8 cellular contexts compared by ENCODE assay signal in the genomic region with DNA sequence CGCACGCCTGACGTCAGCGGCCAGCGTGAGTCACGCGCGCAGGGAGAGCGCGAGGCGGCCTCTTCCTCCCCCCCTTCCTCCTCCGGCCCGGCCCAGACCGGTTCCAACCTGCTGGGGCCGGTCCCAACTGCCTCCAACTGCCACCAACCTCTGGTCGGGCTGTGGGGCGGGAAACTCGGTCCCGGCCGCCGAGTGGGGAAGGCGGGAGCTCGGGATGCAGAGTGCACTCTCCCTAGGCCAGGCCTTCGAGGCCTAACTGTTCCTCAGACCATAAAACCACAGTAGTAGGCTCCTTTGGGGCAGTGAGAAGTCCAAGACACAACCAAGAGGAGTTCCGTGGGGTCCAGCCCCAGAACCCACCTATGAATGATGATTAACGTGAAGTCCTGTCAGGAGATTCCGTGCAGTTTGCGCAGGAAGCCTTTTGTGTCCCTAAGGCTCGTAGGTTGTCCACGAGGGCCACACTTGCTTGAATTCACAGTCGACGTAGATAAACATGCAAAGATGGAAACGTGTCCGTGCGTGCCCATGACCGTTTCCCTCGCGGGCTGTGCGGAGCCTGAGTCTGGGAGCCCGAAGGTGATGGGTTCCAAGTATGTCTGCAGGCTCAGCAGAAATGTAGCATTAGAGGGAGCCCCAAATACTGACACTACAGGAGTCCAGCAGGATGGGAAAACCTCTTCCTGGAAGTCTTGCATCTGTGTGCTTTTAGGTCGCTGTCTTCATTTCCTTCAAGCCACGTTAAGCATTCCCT. TPM values are rescaled to one million over a fixed set of nuclear protein-coding genes. Genes with fewer than 3 reads are reported as not detected.
DNase-seq lines count a peak whose midpoint lies in the region; ATAC-seq, FAIRE-seq and TF ChIP-seq lines count a peak whose summit lies in the region.

No MANE protein-coding gene starts in this region.

- SMC1A ChIA-PET in GM12878 (lab: Charles Lee; ENCODE audit: uncharacterized antibody, unreplicated experiment) = interaction anchor here (0.7 to 3.2 kb wide), 14 partner anchors 18 to 143 kb away, joined by 3 to 15 read pairs (median 4); partner anchors contain the start of genes GALK1, UNC13D and WBP2

- TF ChIP-seq EP300 in GM12878 (IDR thresholded peaks at IDR 0.05; ENCODE audit: borderline replicate concordance in 1 of 2, control insufficient read depth in 1 of 2, low read depth in 2 of 2, low read length in 2 of 2) = peak; percentile 49 to 92; a peak in 3 of 4 replicates

- TF ChIP-seq CTCF in GM10266 (IDR thresholded peaks at IDR 0.05; ENCODE audit: control insufficient read depth, insufficient read depth, low read depth, missing control alignments) (no peak), HFF-Myc (IDR thresholded peaks at IDR 0.05; ENCODE audit: low read depth, low read length, missing control alignments) (no peak), GM12878 (IDR thresholded peaks at IDR 0.05 in 2 of 3, conservative IDR thresholded peaks at IDR 0.05 in 1 of 3; ENCODE audit: control insufficient read depth in 2 of 3, extremely low read depth in 1 of 3, insufficient read depth in 1 of 3, low read depth in 3 of 3, low read length in 3 of 3) (no peak)

- H4K20me1 ChIP-seq in GM12878 (ENCODE audit: control insufficient read depth, insufficient read depth) = no peaks in the 10 kb centered on the region

- peak overlapping the region; percentile 64 for H3K4me3 ChIP-seq in HFF-Myc (replicated peaks; ENCODE audit: low read depth, low read length)
- H3K4me3 ChIP-seq in GM12878 = peak overlapping the region; percentile 79
- H3K4me3 ChIP-seq in iPS-18a (ENCODE audit: low read length) = peak overlapping the region; percentile 86
- H3K4me3 ChIP-seq in skeletal muscle cell (ENCODE audit: low read depth, low read length) = peak overlapping the region; percentile 66

- BruUV-seq in GM12878 (replicated peaks; lab: Mats Ljungman, UMichigan) = TSS peak; percentile 77

- peak overlapping the region; percentile 84 for H3K4me2 ChIP-seq in GM12878 (ENCODE audit: control insufficient read depth, insufficient read depth)

- H3K79me2 ChIP-seq in GM12878 (ENCODE audit: control insufficient read depth, insufficient read depth, low read length) = peaks cover 43% of the 10 kb centered on the region

- peaks cover 22% of the 10 kb centered on the region for H3K4me1 ChIP-seq in GM12878 (ENCODE audit: control insufficient read depth, insufficient read depth, low read length)
- H3K4me1 ChIP-seq in iPS-18a (ENCODE audit: control insufficient read depth, low read depth, low read length) = peaks cover 23% of the 10 kb centered on the region

- CTCF ChIA-PET in GM12878 (lab: Yijun Ruan, JAX) = interaction anchor here (0.7 to 3.3 kb wide), 14 partner anchors 11 to 229 kb away, joined by 3 to 26 read pairs (median 9); partner anchors contain the start of gene GALK1

- no peaks in the 10 kb centered on the region for H3K27me3 ChIP-seq in GM12878 (replicated peaks in 1 of 2; ENCODE audit: control insufficient read depth in 2 of 2, insufficient read depth in 2 of 2, low read length in 1 of 2)
- H3K27me3 ChIP-seq in iPS-18a (ENCODE audit: control insufficient read depth, insufficient read depth, low read length) = no peaks in the 10 kb centered on the region

- peak overlapping the region; percentile 95 for H3K9ac ChIP-seq in GM12878 (ENCODE audit: control insufficient read depth, insufficient read depth, low read length)
- peak overlapping the region; percentile 99 for H3K9ac ChIP-seq in iPS-18a (ENCODE audit: low read length)

- FAIRE-seq in GM12878 (lab: Jason Lieb, UNC) = peak; percentile 79

- POLR2A ChIA-PET in GM12878 (lab: Charles Lee) = interaction anchor here (0.5 to 5.4 kb wide), 18 partner anchors 9 to 373 kb away, joined by 3 to 39 read pairs (median 6); partner anchors contain the start of genes GALK1, TRIM65, UNC13D and WBP2

- peak overlapping the region; percentile 97 for H3K27ac ChIP-seq in GM12878 (ENCODE audit: control insufficient read depth, insufficient read depth)
- H3K27ac ChIP-seq in iPS-18a (ENCODE audit: low read length) = peak overlapping the region; percentile 99

- 1% methylated on average over 30 of the region's 42 CpGs for WGBS in GM12878 (ENCODE audit: insufficient coverage, insufficient replicate concordance, low lambda C conversion rate, missing lambda C conversion rate)

- no peaks in the 10 kb centered on the region for H3K9me3 ChIP-seq in GM12878 (replicated peaks; ENCODE audit: control insufficient read depth, insufficient read depth, low read length)
- no peaks in the 10 kb centered on the region for H3K9me3 ChIP-seq in iPS-18a (ENCODE audit: control insufficient read depth, low read depth, low read length)

- peak; percentile 95 for TF ChIP-seq POLR2A in GM12878 (IDR thresholded peaks at IDR 0.05; ENCODE audit: low read depth, low read length)

- in situ Hi-C loops in GM12878 (cut with MboI) = no loop called here

- no peaks in the 10 kb centered on the region for H3K36me3 ChIP-seq in GM12878 (ENCODE audit: control insufficient read depth in 2 of 2, insufficient read depth in 2 of 2, low read length in 1 of 2)
- H3K36me3 ChIP-seq in iPS-18a (ENCODE audit: control insufficient read depth, low read depth, low read length) = no peaks in the 10 kb centered on the region

- no peak overlapping the region; the same call in 1 of the 2 replicates for H2AFZ ChIP-seq in GM12878 (ENCODE audit: control insufficient read depth, low read depth, low read length)

- intact Hi-C loops in GM12878 (cut with micrococcal nuclease; ENCODE audit: unreplicated experiment) = loop anchor here (10.0 kb wide), 1 partner anchor 480 kb away; the partner anchor contains the start of gene UBALD2

- DNase-seq in GM10266 (ENCODE audit: extremely low spot score) (peak; percentile 79), HFF-Myc (ENCODE audit: extremely low read depth, low read depth) (no peak), NCI-H1092 (lab: John Stamatoyannopoulos, UW) (peak; percentile 82), SW480 (ENCODE audit: low spot score) (peak; percentile 91), GM12878 (ENCODE audit: low read depth, low spot score) (peak; percentile 67), skeletal muscle cell (ENCODE audit: low read depth) (no peak), HPDE6-E6E7 (ENCODE audit: extremely low spot score) (no peak)

- TF ChIP-seq RAD21 in GM12878 (IDR thresholded peaks at IDR 0.05; ENCODE audit: insufficient read depth, low read depth, low read length) = no peak

- peak; percentile 85 for ATAC-seq in GM12878

- RAD21 ChIA-PET in GM12878 (lab: Charles Lee; ENCODE audit: unreplicated experiment) = interaction anchor here (0.7 to 3.3 kb wide), 10 partner anchors 8 to 70 kb away, joined by 3 to 24 read pairs (median 9); partner anchors contain the start of genes GALK1 and WBP2

RNA-seq across cellular contexts. Expression of gene UNK, which starts 0.6 kb away (rescaled TPM):
- total RNA-seq in GM12878 (2013; cell fraction: nucleolus; rRNA removed) = 197 and 212 TPM in 2 replicates
- total RNA-seq in GM12878 (2014; rRNA removed) = 26.7 and 32.6 TPM in 2 replicates
- total RNA-seq in GM12878 (2014; rRNA removed; fragmentation: Illumina TruSeq; extraction: Trizol) = 23.8 and 25.9 TPM in 2 replicates
- 32.2 and 34.5 TPM in 2 replicates for total RNA-seq in GM12878 (2021)
- polyA plus RNA-seq in GM12878 (2011; ENCODE audit: low read depth) = 6.2 TPM
- 30.8 and 33.2 TPM in 2 replicates for polyA plus RNA-seq in GM12878 (2011; rRNA removed)
- polyA plus RNA-seq in GM12878 (2011; cell fraction: cytosol; rRNA removed) = 17.2 and 20.1 TPM in 2 replicates
- 36.8 and 48.3 TPM in 2 replicates for polyA plus RNA-seq in GM12878 (2011; cell fraction: nucleus; rRNA removed)
- polyA plus RNA-seq in GM12878 (2012) = 18.8 and 20.3 TPM in 2 replicates
- 25.2 and 26.9 TPM in 2 replicates for polyA plus RNA-seq in GM12878 (2014; fragmentation: Illumina TruSeq; extraction: Trizol)
- 10 to 100 TPM in 1 of 2 experiments, 1 to 10 TPM in 1; 8.9 to 11.9 TPM for polyA plus RNA-seq in GM12878 (2014; fragmentation: Nextera tagmentation; extraction: Ambion mirVana)
- 29.7 and 31.1 TPM in 2 replicates for polyA plus RNA-seq in GM12878 (2014; rRNA removed)
- 10 to 100 TPM; 27.6 to 27.8 TPM for polyA plus RNA-seq in GM12878 (2016; fragmentation: Nextera tagmentation; extraction: Ambion mirVana)
- polyA minus RNA-seq in GM12878 (2011; rRNA and poly(A)+ RNA removed) = 48.5 and 52.4 TPM in 2 replicates
- polyA minus RNA-seq in GM12878 (2011; cell fraction: cytosol; rRNA and poly(A)+ RNA removed) = 11.5 and 12.8 TPM in 2 replicates
- polyA minus RNA-seq in GM12878 (2011; cell fraction: nucleus; rRNA and poly(A)+ RNA removed) = 41.1 and 51.5 TPM in 2 replicates

RNA-seq across cellular contexts. Expression of gene GALK1, which starts 20.2 kb away (rescaled TPM):
- total RNA-seq in GM12878 (2013; cell fraction: nucleolus; rRNA removed) = 12.0 and 15.1 TPM in 2 replicates
- total RNA-seq in GM12878 (2014; rRNA removed) = 32.6 and 43.2 TPM in 2 replicates
- total RNA-seq in GM12878 (2014; rRNA removed; fragmentation: Illumina TruSeq; extraction: Trizol) = 8.7 and 9.2 TPM in 2 replicates
- 38.5 and 41.1 TPM in 2 replicates for total RNA-seq in GM12878 (2021)
- polyA plus RNA-seq in GM12878 (2011; ENCODE audit: low read depth) = 8.1 TPM
- polyA plus RNA-seq in GM12878 (2011; rRNA removed) = 4.0 and 8.4 TPM in 2 replicates
- 15.1 and 25.3 TPM in 2 replicates for polyA plus RNA-seq in GM12878 (2011; cell fraction: cytosol; rRNA removed)
- polyA plus RNA-seq in GM12878 (2011; cell fraction: nucleus; rRNA removed) = 30.2 and 35.7 TPM in 2 replicates
- polyA plus RNA-seq in GM12878 (2012) = 18.6 and 22.4 TPM in 2 replicates
- 0.25 and 3.6 TPM in 2 replicates for polyA plus RNA-seq in GM12878 (2014; fragmentation: Illumina TruSeq; extraction: Trizol)
- 1 to 10 TPM in 1 of 2 experiments, under 1 TPM in 1; 0.21 to 5.9 TPM for polyA plus RNA-seq in GM12878 (2014; fragmentation: Nextera tagmentation; extraction: Ambion mirVana)
- 34.2 and 40.8 TPM in 2 replicates for polyA plus RNA-seq in GM12878 (2014; rRNA removed)
- 10 to 100 TPM; 38.1 to 43.8 TPM for polyA plus RNA-seq in GM12878 (2016; fragmentation: Nextera tagmentation; extraction: Ambion mirVana)
- 5.0 and 16.4 TPM in 2 replicates for polyA minus RNA-seq in GM12878 (2011; rRNA and poly(A)+ RNA removed)
- 9.8 and 15.2 TPM in 2 replicates for polyA minus RNA-seq in GM12878 (2011; cell fraction: cytosol; rRNA and poly(A)+ RNA removed)
- 9.7 TPM in 2 replicates for polyA minus RNA-seq in GM12878 (2011; cell fraction: nucleus; rRNA and poly(A)+ RNA removed)

RNA-seq across cellular contexts. Expression of gene UNC13D, which starts 59.0 kb away (rescaled TPM):
- total RNA-seq in GM12878 (2013; cell fraction: nucleolus; rRNA removed) = 128 and 142 TPM in 2 replicates
- total RNA-seq in GM12878 (2014; rRNA removed) (37.9 and 45.2 TPM in 2 replicates), GM12878 (2014; rRNA removed; fragmentation: Illumina TruSeq; extraction: Trizol) (10.0 and 10.3 TPM in 2 replicates), GM12878 (2021) (58.6 and 63.9 TPM in 2 replicates)
- 46.6 TPM for polyA plus RNA-seq in GM12878 (2011; ENCODE audit: low read depth)
- polyA plus RNA-seq in GM12878 (2011; rRNA removed) (9.2 and 15.5 TPM in 2 replicates), GM12878 (2014; fragmentation: Illumina TruSeq; extraction: Trizol) (4.0 and 14.4 TPM in 2 replicates), GM12878 (2014; fragmentation: Nextera tagmentation; extraction: Ambion mirVana) (1 to 10 TPM in 1 of 2 experiments, under 1 TPM in 1; 0.32 to 1.6 TPM), GM12878 (2014; rRNA removed) (37.1 and 46.0 TPM in 2 replicates), GM12878 (2016; fragmentation: Nextera tagmentation; extraction: Ambion mirVana) (10 to 100 TPM; 34.9 to 37.4 TPM)
- polyA plus RNA-seq in GM12878 (2011; cell fraction: cytosol; rRNA removed) = 11.1 and 15.5 TPM in 2 replicates
- 157 and 179 TPM in 2 replicates for polyA plus RNA-seq in GM12878 (2011; cell fraction: nucleus; rRNA removed)
- 42.6 and 46.6 TPM in 2 replicates for polyA plus RNA-seq in GM12878 (2012)
- 12.5 and 23.1 TPM in 2 replicates for polyA minus RNA-seq in GM12878 (2011; rRNA and poly(A)+ RNA removed)
- 9.7 and 12.6 TPM in 2 replicates for polyA minus RNA-seq in GM12878 (2011; cell fraction: cytosol; rRNA and poly(A)+ RNA removed)
- 47.1 and 66.4 TPM in 2 replicates for polyA minus RNA-seq in GM12878 (2011; cell fraction: nucleus; rRNA and poly(A)+ RNA removed)

Comparison
In these comparisons a context has a peak if more than half of its experiments do, and no peak if none do; other contexts are left out.
1. DNase-seq: peak in GM10266 (single experiment), NCI-H1092 (single experiment), SW480 (single experiment) and GM12878 (single experiment); none in HFF-Myc (single experiment), skeletal muscle cell (single experiment) and HPDE6-E6E7 (single experiment).
2. Peak in every context shown above with its lines, with median percentiles within 50 percentile points of each other: H3K4me3 ChIP-seq.